ENCODE assay signal across 1 cellular context in the genomic region with DNA sequence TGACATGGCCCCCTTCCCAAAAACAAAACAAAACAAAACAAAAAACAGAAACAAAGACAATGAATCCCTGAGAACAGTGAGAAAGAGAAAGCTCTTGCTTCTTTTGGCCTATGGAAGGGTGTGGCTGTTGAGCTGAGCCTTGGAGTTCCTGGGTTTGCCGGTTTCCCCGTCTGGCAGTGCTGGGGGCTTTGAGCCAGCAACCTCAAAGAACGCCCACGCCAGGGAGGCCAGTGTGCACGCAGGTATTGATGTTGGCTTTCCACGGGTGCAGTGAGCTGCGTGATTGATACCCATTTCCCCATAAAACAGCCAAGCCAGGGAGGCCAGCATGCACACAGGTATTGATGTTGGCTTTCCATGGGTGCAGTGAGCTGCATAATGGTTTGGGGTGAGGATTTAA.
TF ChIP-seq lines count a peak whose summit lies in the region.

No MANE protein-coding gene starts in this region.

TF ChIP-seq in K562, 482 proteins besides CTCF, POLR2A, EP300 and RAD21:
- no peak for TF ChIP-seq ZNF224 (CRISPR knock-in tag; IDR thresholded peaks at IDR 0.05)
- TF ChIP-seq, protein P1, sequence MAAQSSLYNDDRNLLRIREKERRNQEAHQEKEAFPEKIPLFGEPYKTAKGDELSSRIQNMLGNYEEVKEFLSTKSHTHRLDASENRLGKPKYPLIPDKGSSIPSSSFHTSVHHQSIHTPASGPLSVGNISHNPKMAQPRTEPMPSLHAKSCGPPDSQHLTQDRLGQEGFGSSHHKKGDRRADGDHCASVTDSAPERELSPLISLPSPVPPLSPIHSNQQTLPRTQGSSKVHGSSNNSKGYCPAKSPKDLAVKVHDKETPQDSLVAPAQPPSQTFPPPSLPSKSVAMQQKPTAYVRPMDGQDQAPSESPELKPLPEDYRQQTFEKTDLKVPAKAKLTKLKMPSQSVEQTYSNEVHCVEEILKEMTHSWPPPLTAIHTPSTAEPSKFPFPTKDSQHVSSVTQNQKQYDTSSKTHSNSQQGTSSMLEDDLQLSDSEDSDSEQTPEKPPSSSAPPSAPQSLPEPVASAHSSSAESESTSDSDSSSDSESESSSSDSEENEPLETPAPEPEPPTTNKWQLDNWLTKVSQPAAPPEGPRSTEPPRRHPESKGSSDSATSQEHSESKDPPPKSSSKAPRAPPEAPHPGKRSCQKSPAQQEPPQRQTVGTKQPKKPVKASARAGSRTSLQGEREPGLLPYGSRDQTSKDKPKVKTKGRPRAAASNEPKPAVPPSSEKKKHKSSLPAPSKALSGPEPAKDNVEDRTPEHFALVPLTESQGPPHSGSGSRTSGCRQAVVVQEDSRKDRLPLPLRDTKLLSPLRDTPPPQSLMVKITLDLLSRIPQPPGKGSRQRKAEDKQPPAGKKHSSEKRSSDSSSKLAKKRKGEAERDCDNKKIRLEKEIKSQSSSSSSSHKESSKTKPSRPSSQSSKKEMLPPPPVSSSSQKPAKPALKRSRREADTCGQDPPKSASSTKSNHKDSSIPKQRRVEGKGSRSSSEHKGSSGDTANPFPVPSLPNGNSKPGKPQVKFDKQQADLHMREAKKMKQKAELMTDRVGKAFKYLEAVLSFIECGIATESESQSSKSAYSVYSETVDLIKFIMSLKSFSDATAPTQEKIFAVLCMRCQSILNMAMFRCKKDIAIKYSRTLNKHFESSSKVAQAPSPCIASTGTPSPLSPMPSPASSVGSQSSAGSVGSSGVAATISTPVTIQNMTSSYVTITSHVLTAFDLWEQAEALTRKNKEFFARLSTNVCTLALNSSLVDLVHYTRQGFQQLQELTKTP (IDR thresholded peaks at IDR 0.05; ENCODE audit: low read depth in 1 of 2, partially characterized antibody in 2 of 2), result no peak
- no peak for TF ChIP-seq HDAC2 (IDR thresholded peaks at IDR 0.05)
- no peak for TF ChIP-seq HDGF (IDR thresholded peaks at IDR 0.05)
- TF ChIP-seq EGR1 (conservative IDR thresholded peaks at IDR 0.05), result peak; percentile 49; the same call in 1 of the 2 replicates
- TF ChIP-seq BRF1 (IDR thresholded peaks at IDR 0.05; ENCODE audit: borderline replicate concordance, extremely low read depth, insufficient read length), result no peak
